9 cellular contexts compared by ENCODE assay signal in the genomic region with DNA sequence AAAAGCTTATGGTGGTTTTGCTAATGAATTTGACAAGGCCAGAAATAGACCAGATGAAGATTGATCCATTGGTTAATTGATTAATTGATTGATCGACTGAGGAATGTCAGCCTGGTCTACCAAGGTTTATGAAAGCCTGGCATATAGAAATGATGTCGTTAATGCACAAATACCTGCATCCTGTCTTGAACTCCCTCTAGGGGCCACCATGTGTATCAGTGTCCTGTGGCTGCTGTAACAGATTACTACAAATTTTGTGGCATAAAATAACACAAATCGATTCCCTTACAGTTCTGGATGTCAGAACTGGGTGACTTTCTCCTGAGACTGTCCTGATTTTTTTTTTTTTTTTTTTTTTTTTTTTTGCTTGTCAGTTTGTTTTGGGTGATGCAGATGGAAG.
DNase-seq lines count a peak whose midpoint lies in the region; ATAC-seq and TF ChIP-seq lines count a peak whose summit lies in the region.
"Had no signal": no experiment of that assay in that cellular context is flagged by ENCODE, and none has a peak within 500 bp of the region (broad histone marks: within the 10 kb centered on the region; RNA-seq: fewer than 3 reads in every experiment).

No MANE protein-coding gene starts in this region.

- peak; percentile 45 for ATAC-seq in Right ventricle myocardium superior (ENCODE audit: poor library complexity)
- no peak for ATAC-seq in left cardiac atrium

- H3K27ac ChIP-seq in dorsolateral prefrontal cortex (no peak overlapping the region), transverse colon (no peak overlapping the region)

- no peak for TF ChIP-seq POLR2A in transverse colon (IDR thresholded peaks at IDR 0.05)

- in situ Hi-C loops in transverse colon (cut with MboI; ENCODE audit: low pct_ligation_motif_present in 1 of 4, low pct_unique_long_range_greater_than_20kb in 1 of 4, low sequenced_read_pairs in 3 of 4), result no loop called here

- DNase-seq in Right ventricle myocardium superior (no peak), left cardiac atrium (no peak), NCI-H146 (lab: John Stamatoyannopoulos, UW) (peak; percentile 37), dorsolateral prefrontal cortex (no peak), transverse colon (no peak), AG20443 (ENCODE audit: low spot score) (no peak), HT-29 (ENCODE audit: low spot score) (no peak)
- DNase-seq in activated T-helper 2 cell treated with anti-CD3 and anti-CD28 coated beads, Interferon-gamma antibody, Interleukin-2, Interleukin-4, amounts not matched to agents 10 μg/mL and 5 μg/mL and 100 μg/mL, durations not matched to agents 14 hours and 24 hours and 36 hours (ENCODE audit: low spot score), result no peak
- DNase-seq: stimulated activated CD4-positive, alpha-beta T cell treated with anti-CD3 and anti-CD28 coated beads, Interleukin-1b, Interleukin-23, amount 100 ng/mL, for 48 hours had no signal

- 62 to 72% methylated on average over 3 of the region's 3 CpGs for WGBS in transverse colon (ENCODE audit: low coverage in 1 of 2), 2 donors

- H3K4me3 Mint-ChIP-seq in activated T-helper 2 cell treated with anti-CD3 and anti-CD28 coated beads, Interferon-gamma antibody, Interleukin-2, Interleukin-4, amounts not matched to agents 10 μg/mL and 5 μg/mL and 100 μg/mL, durations not matched to agents 14 hours and 24 hours and 36 hours (ENCODE audit: low read depth), result no peak overlapping the region

- H3K36me3 Mint-ChIP-seq in activated T-helper 2 cell treated with anti-CD3 and anti-CD28 coated beads, Interferon-gamma antibody, Interleukin-2, Interleukin-4, amounts not matched to agents 10 μg/mL and 5 μg/mL and 100 μg/mL, durations not matched to agents 14 hours and 24 hours and 36 hours (ENCODE audit: low read depth), result no peaks in the 10 kb centered on the region

- H3K36me3 ChIP-seq in transverse colon, result no peaks in the 10 kb centered on the region

- intact Hi-C loops in Right ventricle myocardium superior (cut with DNase I) (no loop called here), left cardiac atrium (cut with DNase I) (no loop called here), dorsolateral prefrontal cortex (cut with DNase I) (no loop called here), transverse colon (cut with DNase I; ENCODE audit: low total_unique reads) (no loop called here)
- intact Hi-C loops in activated T-helper 2 cell treated with anti-CD3 and anti-CD28 coated beads, Interferon-gamma antibody, Interleukin-2, Interleukin-4, amounts not matched to agents 10 μg/mL and 5 μg/mL and 100 μg/mL, durations not matched to agents 14 hours and 24 hours and 36 hours (cut with micrococcal nuclease), result no loop called here

- peak in 45 of 56 donors; percentile 12 to 51 (median 34) for TF ChIP-seq CTCF in dorsolateral prefrontal cortex (IDR thresholded peaks at IDR 0.05 in 54 of 56, conservative IDR thresholded peaks at IDR 0.05 in 2 of 56; ENCODE audit: low read depth in 1 of 56, partially characterized antibody in 56 of 56)
- TF ChIP-seq CTCF in transverse colon (IDR thresholded peaks at IDR 0.05), result peak in 4 of 5 experiments; percentile 40 to 48 (median 42)

- no peak for TF ChIP-seq EP300 in transverse colon (IDR thresholded peaks at IDR 0.05; ENCODE audit: low read depth)

- no peaks in the 10 kb centered on the region for H3K9me3 Mint-ChIP-seq in activated T-helper 2 cell treated with anti-CD3 and anti-CD28 coated beads, Interferon-gamma antibody, Interleukin-2, Interleukin-4, amounts not matched to agents 10 μg/mL and 5 μg/mL and 100 μg/mL, durations not matched to agents 14 hours and 24 hours and 36 hours

- H3K4me3 ChIP-seq in dorsolateral prefrontal cortex, result no peak overlapping the region
- no peak overlapping the region for H3K4me3 ChIP-seq in transverse colon

- no peaks in the 10 kb centered on the region for H3K27me3 Mint-ChIP-seq in activated T-helper 2 cell treated with anti-CD3 and anti-CD28 coated beads, Interferon-gamma antibody, Interleukin-2, Interleukin-4, amounts not matched to agents 10 μg/mL and 5 μg/mL and 100 μg/mL, durations not matched to agents 14 hours and 24 hours and 36 hours (ENCODE audit: low read depth)

- H3K9me3 ChIP-seq in transverse colon, result no peaks in the 10 kb centered on the region

- no peaks in the 10 kb centered on the region for H3K4me1 ChIP-seq in transverse colon

- H3K27me3 ChIP-seq in dorsolateral prefrontal cortex, result no peaks in the 10 kb centered on the region
- no peaks in the 10 kb centered on the region for H3K27me3 ChIP-seq in transverse colon

- no peak overlapping the region for H3K27ac Mint-ChIP-seq in activated T-helper 2 cell treated with anti-CD3 and anti-CD28 coated beads, Interferon-gamma antibody, Interleukin-2, Interleukin-4, amounts not matched to agents 10 μg/mL and 5 μg/mL and 100 μg/mL, durations not matched to agents 14 hours and 24 hours and 36 hours

- H3K4me1 Mint-ChIP-seq in activated T-helper 2 cell treated with anti-CD3 and anti-CD28 coated beads, Interferon-gamma antibody, Interleukin-2, Interleukin-4, amounts not matched to agents 10 μg/mL and 5 μg/mL and 100 μg/mL, durations not matched to agents 14 hours and 24 hours and 36 hours (ENCODE audit: low read depth), result peaks cover 11% of the 10 kb centered on the region
